ENCODE assay signal across 11 cellular contexts in genomic region chr6:12114055-12114503, GRCh38.
A peak's percentile ranks its signal among the peaks of the same experiment; 100 is the strongest.
DNase-seq lines count a peak whose midpoint lies in the region; ATAC-seq and TF ChIP-seq lines count a peak whose summit lies in the region.
"Had no signal": no experiment of that assay in that cellular context is flagged by ENCODE, and none has a peak within 500 bp of the region (broad histone marks: within the 10 kb centered on the region; RNA-seq: fewer than 3 reads in every experiment).

No MANE protein-coding gene starts in this region.

- peaks cover 70% of the 10 kb centered on the region for H3K36me3 Mint-ChIP-seq in activated T-cell treated with anti-CD3 and anti-CD28 coated beads, Interleukin-2, amount 50 U/mL, for 24 hours (ENCODE audit: low read depth)
- peaks cover 37% of the 10 kb centered on the region for H3K36me3 Mint-ChIP-seq in activated B cell treated with CpG ODN at 0.5 μM for 24 hours (ENCODE audit: low read depth)

- H2AFZ ChIP-seq in osteoblast (ENCODE audit: low read length), result no peak overlapping the region

- intact Hi-C loops in activated B cell treated with CpG ODN at 0.5 μM for 24 hours (cut with micrococcal nuclease) (loop anchor here (2.0 kb wide), 1 partner anchor 61 kb away; no protein-coding TSS in a partner anchor), left lung (cut with DNase I) (no loop called here)

- H3K4me2 ChIP-seq in osteoblast (ENCODE audit: insufficient read depth, low read length), result no peak overlapping the region

- peak; percentile 27 for ATAC-seq in GM21390 (IDR thresholded peaks at IDR 0.05; ENCODE audit: unreplicated experiment)
- peak; percentile 59 for ATAC-seq in activated B cell treated with CpG ODN at 0.5 μM for 24 hours (ENCODE audit: low read depth)
- ATAC-seq in left lung, result no peak
- ATAC-seq in HG03135 (IDR thresholded peaks at IDR 0.05; ENCODE audit: unreplicated experiment), result no peak
- ATAC-seq: upper lobe of right lung had no signal

- H3K9me3 Mint-ChIP-seq in activated T-cell treated with anti-CD3 and anti-CD28 coated beads, Interleukin-2, amount 50 U/mL, for 24 hours, result peaks cover 11% of the 10 kb centered on the region
- H3K9me3 Mint-ChIP-seq in activated B cell treated with CpG ODN at 0.5 μM for 24 hours, result no peaks in the 10 kb centered on the region

- H3K36me3 ChIP-seq in osteoblast (ENCODE audit: insufficient read depth, low read length), result no peaks in the 10 kb centered on the region
- peaks cover 0 to 9% of the 10 kb centered on the region in 2 donors for H3K36me3 ChIP-seq in left lung
- H3K36me3 ChIP-seq: upper lobe of right lung had no signal

- H3K4me1 ChIP-seq in osteoblast (ENCODE audit: insufficient read depth, low read length) (peaks cover 15% of the 10 kb centered on the region), left lung (no peaks in the 10 kb centered on the region)
- H3K4me1 ChIP-seq: upper lobe of right lung had no signal

- H3K79me2 ChIP-seq in osteoblast (ENCODE audit: insufficient read depth, low read length), result no peaks in the 10 kb centered on the region

- H3K9me3 ChIP-seq in osteoblast (ENCODE audit: low read depth, low read length), result no peaks in the 10 kb centered on the region
- H3K9me3 ChIP-seq in left lung, result peaks cover 0 to 5% of the 10 kb centered on the region in 2 donors
- H3K9me3 ChIP-seq: upper lobe of right lung had no signal

- POLR2A ChIA-PET in activated B cell treated with CpG ODN at 0.5 μM for 24 hours (lab: Charles Lee), result interaction anchor here (0.6 to 2.3 kb wide), 5 partner anchors 18 to 1877 kb away, joined by 3 to 9 read pairs (median 4); partner anchors contain the start of gene HIVEP1

- H3K4me3 Mint-ChIP-seq in activated T-cell treated with anti-CD3 and anti-CD28 coated beads, Interleukin-2, amount 50 U/mL, for 24 hours, result no peak overlapping the region
- peak overlapping the region; percentile 66 for H3K4me3 Mint-ChIP-seq in activated B cell treated with CpG ODN at 0.5 μM for 24 hours

- H3K27me3 ChIP-seq in osteoblast (ENCODE audit: insufficient read depth, low read length) (no peaks in the 10 kb centered on the region), left lung (no peaks in the 10 kb centered on the region)
- H3K27me3 ChIP-seq: upper lobe of right lung had no signal

- CTCF ChIA-PET in activated B cell treated with CpG ODN at 0.5 μM for 24 hours (lab: Charles Lee), result no interaction called here

- TF ChIP-seq CTCF in activated B cell treated with CpG ODN at 0.5 μM for 24 hours (IDR thresholded peaks at IDR 0.05) (no peak), osteoblast (IDR thresholded peaks at IDR 0.05; ENCODE audit: extremely low read depth, low read depth, low read length) (no peak), left lung (IDR thresholded peaks at IDR 0.05) (no peak)

- no peak for DNase-seq in activated T-cell treated with anti-CD3 and anti-CD28 coated beads, Interleukin-2, amount 50 U/mL, for 24 hours
- DNase-seq in activated T-cell treated with anti-CD3 and anti-CD28 coated beads, Interleukin-2, amount 50 U/mL, for 48 hours, result no peak
- DNase-seq in activated B cell treated with CpG ODN at 0.5 μM for 24 hours, result no peak
- no peak for DNase-seq in osteoblast (ENCODE audit: insufficient read length, low spot score, missing footprints)
- DNase-seq in left lung, result no peak
- DNase-seq in T-helper 9 cell, result no peak
- DNase-seq: head of caudate nucleus, NCI-H510A treated with DMSO at 0.1 percent for 48 hours, upper lobe of right lung had no signal

- H3K4me1 Mint-ChIP-seq in activated T-cell treated with anti-CD3 and anti-CD28 coated beads, Interleukin-2, amount 50 U/mL, for 24 hours (ENCODE audit: low read depth), result peaks cover 61% of the 10 kb centered on the region
- peaks cover 64% of the 10 kb centered on the region for H3K4me1 Mint-ChIP-seq in activated B cell treated with CpG ODN at 0.5 μM for 24 hours

- no peaks in the 10 kb centered on the region for H4K20me1 ChIP-seq in osteoblast (ENCODE audit: insufficient read depth, low read length)

- no peaks in the 10 kb centered on the region for H3K27me3 Mint-ChIP-seq in activated T-cell treated with anti-CD3 and anti-CD28 coated beads, Interleukin-2, amount 50 U/mL, for 24 hours
- no peaks in the 10 kb centered on the region for H3K27me3 Mint-ChIP-seq in activated B cell treated with CpG ODN at 0.5 μM for 24 hours

- H3K4me3 ChIP-seq in osteoblast (ENCODE audit: insufficient read depth, low read length), result no peak overlapping the region
- no peak overlapping the region for H3K4me3 ChIP-seq in left lung
- H3K4me3 ChIP-seq: upper lobe of right lung had no signal

- peak overlapping the region; percentile 22 for H3K27ac Mint-ChIP-seq in activated T-cell treated with anti-CD3 and anti-CD28 coated beads, Interleukin-2, amount 50 U/mL, for 24 hours
- peak overlapping the region; percentile 83 for H3K27ac Mint-ChIP-seq in activated B cell treated with CpG ODN at 0.5 μM for 24 hours

- H3K27ac ChIP-seq in osteoblast (ENCODE audit: low read depth, low read length) (peak overlapping the region; percentile 18), left lung (no peak overlapping the region)
- H3K27ac ChIP-seq: upper lobe of right lung had no signal

Comparison
In these comparisons a context has a peak if more than half of its experiments do, and no peak if none do; other contexts are left out.
1. ATAC-seq: peak in GM21390 (single experiment) and activated B cell treated with CpG ODN at 0.5 μM for 24 hours (single experiment); none in left lung (single experiment) and HG03135 (single experiment).